In the genomic region with DNA sequence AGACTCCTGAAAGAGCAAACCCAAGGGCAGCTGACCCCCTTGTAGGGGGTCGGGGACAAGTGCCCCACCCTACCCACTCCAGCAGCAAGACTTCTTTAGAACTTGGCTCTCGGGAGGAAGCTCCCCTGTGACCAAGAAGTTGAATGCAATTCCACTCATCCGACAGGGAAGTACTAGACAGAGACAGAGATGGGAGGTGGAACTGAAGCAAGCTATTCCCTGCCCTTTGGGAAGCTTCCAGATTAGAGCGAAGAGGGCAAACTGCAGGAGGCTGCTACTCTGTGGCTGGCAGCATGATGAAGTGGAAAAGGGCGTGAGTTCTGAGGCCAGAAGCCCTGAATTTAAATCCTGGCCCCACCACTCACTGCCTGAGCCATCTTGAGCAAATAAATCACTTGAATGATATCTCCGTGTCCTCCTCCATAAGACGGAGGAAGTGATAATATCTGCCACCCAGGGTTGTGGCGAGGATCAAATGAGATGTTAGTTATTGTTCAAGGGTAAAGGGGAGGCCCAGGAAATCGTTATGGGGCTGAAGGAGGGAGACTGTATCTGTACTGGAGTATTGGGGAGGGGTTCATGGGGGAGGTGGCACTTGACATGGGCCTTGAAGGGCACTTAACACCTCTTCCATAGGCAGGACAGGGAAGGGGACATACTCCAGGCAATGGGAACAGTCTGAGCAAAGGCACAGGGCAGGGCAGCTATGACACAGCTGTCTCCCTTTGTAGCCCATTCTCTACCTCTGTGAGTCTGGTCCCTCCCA, we compare ENCODE assay signal across 9 cellular contexts. TPM values are rescaled to one million over a fixed set of nuclear protein-coding genes. Genes with fewer than 3 reads are reported as not detected.
A peak's percentile ranks its signal among the peaks of the same experiment; 100 is the strongest.
DNase-seq lines count a peak whose midpoint lies in the region; ATAC-seq and TF ChIP-seq lines count a peak whose summit lies in the region.
"Had no signal": no experiment of that assay in that cellular context is flagged by ENCODE, and none has a peak within 500 bp of the region (broad histone marks: within the 10 kb centered on the region; RNA-seq: fewer than 3 reads in every experiment).

No MANE protein-coding gene starts in this region.

- H3K4me3 Mint-ChIP-seq in CD4-positive, alpha-beta T cell, result peak overlapping the region; percentile 94
- peak overlapping the region; percentile 67 for H3K4me3 Mint-ChIP-seq in activated T-helper 17 cell treated with anti-CD3 and anti-CD28 coated beads, Interleukin-2, amount 50 U/mL, for 72 hours

- H3K27ac ChIP-seq in CD4-positive, alpha-beta T cell (ENCODE audit: low read depth, low read length), result peak overlapping the region; percentile 73
- H3K27ac ChIP-seq in SK-N-MC (no peak overlapping the region), suprapubic skin (no peak overlapping the region), RWPE1 (no peak overlapping the region)

- peak overlapping the region; percentile 26; the same call in 1 of the 2 replicates for H3K4me3 ChIP-seq in SK-N-MC
- H3K4me3 ChIP-seq in suprapubic skin, result no peak overlapping the region

- no peak overlapping the region for H3K9ac ChIP-seq in SK-N-MC (ENCODE audit: insufficient read length)

- intact Hi-C loops in CD4-positive, alpha-beta T cell (cut with DNase I, micrococcal nuclease), result loop anchor here in 1 of 2 experiments (1.0 to 5.0 kb wide), 3 partner anchors 15 to 34 kb away; no protein-coding TSS in a partner anchor

- H3K36me3 Mint-ChIP-seq in CD4-positive, alpha-beta T cell (ENCODE audit: low read depth), result peaks cover 8% of the 10 kb centered on the region
- H3K36me3 Mint-ChIP-seq in activated T-helper 17 cell treated with anti-CD3 and anti-CD28 coated beads, Interleukin-2, amount 50 U/mL, for 72 hours (ENCODE audit: low read depth), result no peaks in the 10 kb centered on the region

- POLR2A ChIA-PET in CD4-positive, alpha-beta T cell (lab: Charles Lee), result interaction anchor here (0.7 to 8.6 kb wide), 11 partner anchors 8 to 159 kb away, joined by 3 to 266 read pairs (median 5); a partner anchor contains a TSS
- POLR2A ChIA-PET in RWPE1 (lab: Yijun Ruan, JAX; ENCODE audit: low non-redundant PET), result no interaction called here

- H3K36me3 ChIP-seq in SK-N-MC (ENCODE audit: insufficient read depth, low read length) (no peaks in the 10 kb centered on the region), suprapubic skin (no peaks in the 10 kb centered on the region)

- H3K9me3 ChIP-seq in CD4-positive, alpha-beta T cell (ENCODE audit: control insufficient read depth, low read length), result no peaks in the 10 kb centered on the region
- H3K9me3 ChIP-seq in SK-N-MC (ENCODE audit: low read depth, low read length) (no peaks in the 10 kb centered on the region), suprapubic skin (no peaks in the 10 kb centered on the region)

- H3K9me3 Mint-ChIP-seq in CD4-positive, alpha-beta T cell, result no peaks in the 10 kb centered on the region
- H3K9me3 Mint-ChIP-seq in activated T-helper 17 cell treated with anti-CD3 and anti-CD28 coated beads, Interleukin-2, amount 50 U/mL, for 72 hours, result no peaks in the 10 kb centered on the region

- TF ChIP-seq EP300 in suprapubic skin (IDR thresholded peaks at IDR 0.05), result no peak

- DNase-seq in CD4-positive, alpha-beta T cell, result peak in 9 of 10 experiments; percentile 30 to 65 (median 48)
- DNase-seq in SK-N-MC (ENCODE audit: low read depth, low spot score), result no peak
- no peak for DNase-seq in left lobe of liver (ENCODE audit: low spot score)
- no peak for DNase-seq in suprapubic skin (ENCODE audit: low spot score in 2 of 2)
- no peak for DNase-seq in RWPE1 (ENCODE audit: low spot score)
- DNase-seq: NCI-H1930 had no signal

- peak overlapping the region; percentile 89 for H3K27ac Mint-ChIP-seq in CD4-positive, alpha-beta T cell
- H3K27ac Mint-ChIP-seq in activated T-helper 17 cell treated with anti-CD3 and anti-CD28 coated beads, Interleukin-2, amount 50 U/mL, for 72 hours, result peak overlapping the region; percentile 32

- H3K4me1 ChIP-seq in suprapubic skin, result peaks cover 24% of the 10 kb centered on the region

- 57% methylated on average over 9 of the region's 9 CpGs for WGBS in suprapubic skin

- no peaks in the 10 kb centered on the region for H3K27me3 Mint-ChIP-seq in CD4-positive, alpha-beta T cell
- H3K27me3 Mint-ChIP-seq in activated T-helper 17 cell treated with anti-CD3 and anti-CD28 coated beads, Interleukin-2, amount 50 U/mL, for 72 hours, result no peaks in the 10 kb centered on the region

- peaks cover 70% of the 10 kb centered on the region for H3K4me1 Mint-ChIP-seq in CD4-positive, alpha-beta T cell (ENCODE audit: low read depth)
- H3K4me1 Mint-ChIP-seq in activated T-helper 17 cell treated with anti-CD3 and anti-CD28 coated beads, Interleukin-2, amount 50 U/mL, for 72 hours, result peaks cover 22% of the 10 kb centered on the region

- TF ChIP-seq POLR2A in suprapubic skin (IDR thresholded peaks at IDR 0.05), result no peak

- CTCF ChIA-PET in CD4-positive, alpha-beta T cell (lab: Charles Lee), result interaction anchor here (0.9 to 3.3 kb wide), 9 partner anchors 12 to 91 kb away, joined by 3 to 24 read pairs (median 9); a partner anchor contains a TSS
- CTCF ChIA-PET in RWPE1 (lab: Yijun Ruan, JAX), result interaction anchor here (1.0 kb wide), 1 partner anchor 92 kb away, joined by 3 read pairs; no protein-coding TSS in a partner anchor

- no peaks in the 10 kb centered on the region for H3K27me3 ChIP-seq in CD4-positive, alpha-beta T cell (ENCODE audit: control insufficient read depth, insufficient read depth, low read length)
- H3K27me3 ChIP-seq in suprapubic skin, result peaks cover 30% of the 10 kb centered on the region

- no peak for TF ChIP-seq CTCF in CD4-positive, alpha-beta T cell (IDR thresholded peaks at IDR 0.05)
- TF ChIP-seq CTCF in suprapubic skin (IDR thresholded peaks at IDR 0.05) (no peak), RWPE1 (conservative IDR thresholded peaks at IDR 0.05; ENCODE audit: low read depth) (no peak)

- peak; percentile 79 for ATAC-seq in CD4-positive, alpha-beta T cell (ENCODE audit: poor library complexity)
- peak; percentile 80 for ATAC-seq in activated T-helper 17 cell treated with anti-CD3 and anti-CD28 coated beads, Interleukin-2, amount 50 U/mL, for 72 hours (replicated peaks)
- ATAC-seq in left lobe of liver, result peak; percentile 24
- no peak for ATAC-seq in GM18511 (IDR thresholded peaks at IDR 0.05; ENCODE audit: unreplicated experiment)
- ATAC-seq in GM18909 (IDR thresholded peaks at IDR 0.05; ENCODE audit: poor library complexity, unreplicated experiment), result no peak

RNA-seq across cellular contexts. Expression of a gene that starts 16.2 kb away (rescaled TPM):
- 100 to 1,000 TPM; 159 to 166 TPM for total RNA-seq in CD4-positive, alpha-beta T cell
- total RNA-seq in activated T-helper 17 cell treated with anti-CD3 and anti-CD28 coated beads, Interleukin-2, amount 50 U/mL, for 72 hours, result 100 to 1,000 TPM in 1 of 2 donors, 10 to 100 TPM in 1; 78.9 to 100 TPM
- 13.0 TPM for total RNA-seq in left lobe of liver
- 10 to 100 TPM; 60.5 to 91.0 (median 73.4) TPM for total RNA-seq in suprapubic skin

RNA-seq across cellular contexts. Expression of a gene that starts 50.4 kb away (rescaled TPM):
- total RNA-seq in CD4-positive, alpha-beta T cell, result 1 to 10 TPM; 5.5 to 6.5 TPM
- 10 to 100 TPM in 1 of 2 donors, 1 to 10 TPM in 1; 8.5 to 12.9 TPM for total RNA-seq in activated T-helper 17 cell treated with anti-CD3 and anti-CD28 coated beads, Interleukin-2, amount 50 U/mL, for 72 hours
- total RNA-seq in left lobe of liver, result 2.0 TPM
- total RNA-seq in suprapubic skin, result 10 to 100 TPM in 3 of 4 donors, 1 to 10 TPM in 1; 9.1 to 22.6 (median 13.9) TPM

RNA-seq across cellular contexts. Expression of a gene that starts 53.6 kb away (rescaled TPM):
- total RNA-seq in CD4-positive, alpha-beta T cell, result not detected
- not detected for total RNA-seq in activated T-helper 17 cell treated with anti-CD3 and anti-CD28 coated beads, Interleukin-2, amount 50 U/mL, for 72 hours
- 0.30 TPM for total RNA-seq in left lobe of liver
- 1 to 10 TPM in 2 of 4 donors, under 1 TPM in 2; 0.79 to 2.3 (median 1.5) TPM for total RNA-seq in suprapubic skin

Comparison
In these comparisons a context has a peak if more than half of its experiments do, and no peak if none do; other contexts are left out.
1. ATAC-seq: peak in CD4-positive, alpha-beta T cell (single experiment), activated T-helper 17 cell treated with anti-CD3 and anti-CD28 coated beads, Interleukin-2, amount 50 U/mL, for 72 hours (single experiment) and left lobe of liver (single experiment); none in GM18511 (single experiment) and GM18909 (single experiment).
2. DNase-seq: peak in CD4-positive, alpha-beta T cell (9 of 10); none in SK-N-MC (single experiment), left lobe of liver (single experiment), suprapubic skin (0 of 2) and RWPE1 (single experiment).